1 cellular context compared by ENCODE assay signal in the genomic region with DNA sequence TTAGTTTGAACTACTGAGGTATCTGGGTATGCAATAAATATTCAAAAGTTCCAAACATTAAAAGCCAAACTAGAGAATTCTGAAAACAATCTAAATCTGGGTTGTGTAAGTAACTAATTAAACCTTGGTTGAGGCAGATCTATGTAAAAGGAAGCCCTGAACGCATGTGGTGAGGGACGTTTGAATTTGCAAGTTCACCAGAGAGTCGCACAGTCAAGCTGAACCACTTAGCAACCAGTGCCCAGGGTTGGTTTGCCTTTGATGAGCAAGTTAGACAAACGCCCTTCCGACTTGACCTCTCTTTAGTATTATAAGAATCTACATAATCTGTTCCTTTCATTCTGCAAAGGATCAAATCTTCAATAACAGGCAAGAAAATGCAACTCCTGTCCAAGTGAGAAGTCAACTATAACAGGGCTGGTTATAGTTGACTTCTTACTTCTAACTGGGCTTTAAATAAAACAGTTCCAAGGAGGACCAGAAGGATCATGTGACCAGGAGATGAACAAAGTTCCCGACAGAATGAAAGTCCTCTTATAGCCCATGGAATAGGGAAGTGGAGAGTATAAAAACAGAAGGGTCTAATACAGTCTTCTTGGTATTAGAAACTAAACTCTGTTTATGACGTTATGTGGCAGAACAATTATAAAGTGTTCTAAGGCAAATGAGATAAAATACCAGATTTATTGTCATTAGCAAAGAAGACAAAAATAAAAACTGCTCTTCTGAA.
TF ChIP-seq lines count a peak whose summit lies in the region.

No MANE protein-coding gene starts in this region.

TF ChIP-seq in K562, 482 proteins besides CTCF, POLR2A, EP300 and RAD21:
- no peak for TF ChIP-seq RFX1 (IDR thresholded peaks at IDR 0.05)
- peak; percentile 50 for TF ChIP-seq TFE3 (CRISPR knock-in tag; IDR thresholded peaks at IDR 0.05)
